Comparison of ENCODE assay signal across 7 cellular contexts in genomic region chr1:23963617-23964234, GRCh38. TPM values are rescaled to one million over a fixed set of nuclear protein-coding genes. Genes with fewer than 3 reads are reported as not detected.
DNase-seq lines count a peak whose midpoint lies in the region; ATAC-seq and TF ChIP-seq lines count a peak whose summit lies in the region.

No MANE protein-coding gene starts in this region.

- DNase-seq in GM12865 (ENCODE audit: low read depth) (peak; percentile 21), osteoblast (ENCODE audit: insufficient read length, low spot score, missing footprints) (no peak), GM19240 (ENCODE audit: insufficient read length, low spot score) (no peak)
- no peak for DNase-seq in activated naive CD8-positive, alpha-beta T cell treated with anti-CD3 and anti-CD28 coated beads, Interleukin-2, amount 50 U/mL, for 24 hours
- DNase-seq in effector memory CD4-positive, alpha-beta T cell, result no peak

- peak overlapping the region in 2 of 4 donors; percentile 36 to 65 for H3K4me3 Mint-ChIP-seq in IgD-negative memory B cell
- peak overlapping the region; percentile 12 for H3K4me3 Mint-ChIP-seq in activated naive CD8-positive, alpha-beta T cell treated with anti-CD3 and anti-CD28 coated beads, Interleukin-2, amount 50 U/mL, for 24 hours

- H3K27me3 ChIP-seq in osteoblast (ENCODE audit: insufficient read depth, low read length), result no peaks in the 10 kb centered on the region
- no peaks in the 10 kb centered on the region for H3K27me3 ChIP-seq in effector memory CD4-positive, alpha-beta T cell (replicated peaks; ENCODE audit: control insufficient read depth, insufficient read depth, low read length, poor library complexity, severe bottlenecking)

- no peak overlapping the region for H3K4me2 ChIP-seq in osteoblast (ENCODE audit: insufficient read depth, low read length)

- no peaks in the 10 kb centered on the region for H3K9me3 ChIP-seq in osteoblast (ENCODE audit: low read depth, low read length)
- H3K9me3 ChIP-seq in effector memory CD4-positive, alpha-beta T cell (ENCODE audit: control insufficient read depth, low read length), result no peaks in the 10 kb centered on the region

- H3K4me1 ChIP-seq in osteoblast (ENCODE audit: insufficient read depth, low read length), result peaks cover 6% of the 10 kb centered on the region
- H3K4me1 ChIP-seq in effector memory CD4-positive, alpha-beta T cell (ENCODE audit: control insufficient read depth, insufficient read depth, low read length, poor library complexity, severe bottlenecking), result no peaks in the 10 kb centered on the region

- H3K4me1 Mint-ChIP-seq in IgD-negative memory B cell, result peaks cover 37 to 40% (median 38%) of the 10 kb centered on the region in 3 donors
- H3K4me1 Mint-ChIP-seq in activated naive CD8-positive, alpha-beta T cell treated with anti-CD3 and anti-CD28 coated beads, Interleukin-2, amount 50 U/mL, for 24 hours, result peaks cover 71% of the 10 kb centered on the region

- H3K36me3 Mint-ChIP-seq in IgD-negative memory B cell, result peaks cover 5% of the 10 kb centered on the region
- peaks cover 75% of the 10 kb centered on the region for H3K36me3 Mint-ChIP-seq in activated naive CD8-positive, alpha-beta T cell treated with anti-CD3 and anti-CD28 coated beads, Interleukin-2, amount 50 U/mL, for 24 hours (ENCODE audit: low read depth)

- peak overlapping the region in 2 of 3 donors; percentile 87 for H3K27ac Mint-ChIP-seq in IgD-negative memory B cell
- H3K27ac Mint-ChIP-seq in activated naive CD8-positive, alpha-beta T cell treated with anti-CD3 and anti-CD28 coated beads, Interleukin-2, amount 50 U/mL, for 24 hours, result peak overlapping the region; percentile 83

- H2AFZ ChIP-seq in osteoblast (ENCODE audit: low read length), result no peak overlapping the region

- H3K27me3 Mint-ChIP-seq in IgD-negative memory B cell, result no peaks in the 10 kb centered on the region
- no peaks in the 10 kb centered on the region for H3K27me3 Mint-ChIP-seq in activated naive CD8-positive, alpha-beta T cell treated with anti-CD3 and anti-CD28 coated beads, Interleukin-2, amount 50 U/mL, for 24 hours

- TF ChIP-seq CTCF in GM12865 (IDR thresholded peaks at IDR 0.05; ENCODE audit: insufficient read depth, low read depth, low read length, missing control alignments) (no peak), osteoblast (IDR thresholded peaks at IDR 0.05; ENCODE audit: extremely low read depth, low read depth, low read length) (no peak)

- H3K36me3 ChIP-seq in osteoblast (ENCODE audit: insufficient read depth, low read length), result peaks cover 46% of the 10 kb centered on the region
- peaks cover 12% of the 10 kb centered on the region for H3K36me3 ChIP-seq in effector memory CD4-positive, alpha-beta T cell (ENCODE audit: control insufficient read depth, insufficient read depth, low read length)

- ATAC-seq in activated naive CD8-positive, alpha-beta T cell treated with anti-CD3 and anti-CD28 coated beads, Interleukin-2, amount 50 U/mL, for 24 hours, result no peak
- no peak for ATAC-seq in HG02798 (IDR thresholded peaks at IDR 0.05; ENCODE audit: poor library complexity, unreplicated experiment)

- H3K9me3 Mint-ChIP-seq in IgD-negative memory B cell, result no peaks in the 10 kb centered on the region
- H3K9me3 Mint-ChIP-seq in activated naive CD8-positive, alpha-beta T cell treated with anti-CD3 and anti-CD28 coated beads, Interleukin-2, amount 50 U/mL, for 24 hours, result no peaks in the 10 kb centered on the region

- H3K79me2 ChIP-seq in osteoblast (ENCODE audit: insufficient read depth, low read length), result peaks cover 42% of the 10 kb centered on the region

- peak overlapping the region; percentile 2 for H3K27ac ChIP-seq in osteoblast (ENCODE audit: low read depth, low read length)
- no peak overlapping the region for H3K27ac ChIP-seq in effector memory CD4-positive, alpha-beta T cell (ENCODE audit: insufficient read depth, low read length, poor library complexity, severe bottlenecking)

- H4K20me1 ChIP-seq in osteoblast (ENCODE audit: insufficient read depth, low read length), result peaks cover 10% of the 10 kb centered on the region

- H3K4me3 ChIP-seq in GM12865 (ENCODE audit: low read depth, low read length) (no peak overlapping the region; the same call in 1 of the 2 replicates), osteoblast (ENCODE audit: insufficient read depth, low read length) (no peak overlapping the region)
- H3K4me3 ChIP-seq in effector memory CD4-positive, alpha-beta T cell (ENCODE audit: insufficient read depth, low read depth, low read length, poor library complexity, severe bottlenecking), result no peak overlapping the region

RNA-seq across cellular contexts. Expression of gene PNRC2, which starts 4.1 kb away (rescaled TPM):
- polyA plus RNA-seq in IgD-negative memory B cell, result 143 TPM
- 66.3 and 74.9 TPM in 2 replicates for total RNA-seq in osteoblast

RNA-seq across cellular contexts. Expression of gene SRSF10, which starts 16.4 kb away (rescaled TPM):
- polyA plus RNA-seq in IgD-negative memory B cell, result 116 TPM
- 80.7 and 81.1 TPM in 2 replicates for total RNA-seq in osteoblast

RNA-seq across cellular contexts. Expression of gene CNR2, which starts 50.6 kb away (rescaled TPM):
- polyA plus RNA-seq in IgD-negative memory B cell, result 52.1 TPM
- total RNA-seq in osteoblast, result not detected in 2 replicates
